ENCODE assay signal across 15 cellular contexts in genomic region chr7:130933919-130934318, GRCh38.
A peak's percentile ranks its signal among the peaks of the same experiment; 100 is the strongest.
DNase-seq lines count a peak whose midpoint lies in the region; ATAC-seq and TF ChIP-seq lines count a peak whose summit lies in the region.
"Had no signal": no experiment of that assay in that cellular context is flagged by ENCODE, and none has a peak within 500 bp of the region (broad histone marks: within the 10 kb centered on the region; RNA-seq: fewer than 3 reads in every experiment).

No MANE protein-coding gene starts in this region.

- H3K23ac ChIP-seq in trophoblast cell (ENCODE audit: low read length), result no peak overlapping the region

- no peaks in the 10 kb centered on the region for H3K27me3 Mint-ChIP-seq in activated naive CD8-positive, alpha-beta T cell
- no peaks in the 10 kb centered on the region for H3K27me3 Mint-ChIP-seq in activated naive CD8-positive, alpha-beta T cell treated with anti-CD3 and anti-CD28 coated beads for 36 hours
- H3K27me3 Mint-ChIP-seq in T-cell, result no peaks in the 10 kb centered on the region
- no peaks in the 10 kb centered on the region for H3K27me3 Mint-ChIP-seq in memory B cell
- H3K27me3 Mint-ChIP-seq: activated B cell treated with CpG ODN at 0.5 μM for 24 hours had no signal

- H3K36me3 ChIP-seq in left lung, result peaks cover 0 to 10% of the 10 kb centered on the region in 2 donors
- H3K36me3 ChIP-seq in trophoblast cell (ENCODE audit: control insufficient read depth in 1 of 2, insufficient read depth in 2 of 2, low read length in 2 of 2), result no peaks in the 10 kb centered on the region
- H3K36me3 ChIP-seq: SJCRH30, transverse colon had no signal

- no peaks in the 10 kb centered on the region for H3K79me1 ChIP-seq in trophoblast cell (ENCODE audit: low read length)

- no CpG with 5 or more reads among the region's 4 CpGs for WGBS in trophoblast cell (ENCODE audit: extremely low coverage, insufficient coverage, insufficient read length)

- intact Hi-C loops in left lung (cut with DNase I), result no loop called here

- POLR2A ChIA-PET in T-cell (lab: Charles Lee), result interaction anchor here (0.6 to 0.7 kb wide), 3 partner anchors 12 to 356 kb away, joined by 4 to 11 read pairs (median 8); no protein-coding TSS in a partner anchor

- H2AFZ ChIP-seq in trophoblast cell (ENCODE audit: insufficient read depth, low read length, poor library complexity), result no peak overlapping the region

- no peak overlapping the region for H2BK5ac ChIP-seq in trophoblast cell (ENCODE audit: low read depth, low read length, poor library complexity)

- H2AK5ac ChIP-seq in trophoblast cell (ENCODE audit: low read length), result no peak overlapping the region

- H3K36me3 Mint-ChIP-seq in activated naive CD8-positive, alpha-beta T cell, result peaks cover 25% of the 10 kb centered on the region
- H3K36me3 Mint-ChIP-seq in activated naive CD8-positive, alpha-beta T cell treated with anti-CD3 and anti-CD28 coated beads for 36 hours, result peaks cover 66% of the 10 kb centered on the region
- H3K36me3 Mint-ChIP-seq in T-cell, result peaks cover 51% of the 10 kb centered on the region
- peaks cover 15% of the 10 kb centered on the region for H3K36me3 Mint-ChIP-seq in memory B cell

- H3K4me1 Mint-ChIP-seq in activated naive CD8-positive, alpha-beta T cell (ENCODE audit: low read depth), result peaks cover 89% of the 10 kb centered on the region
- peaks cover 72% of the 10 kb centered on the region for H3K4me1 Mint-ChIP-seq in activated naive CD8-positive, alpha-beta T cell treated with anti-CD3 and anti-CD28 coated beads for 36 hours
- H3K4me1 Mint-ChIP-seq in T-cell, result peaks cover 88 to 93% (median 92%) of the 10 kb centered on the region in 3 donors
- peaks cover 42% of the 10 kb centered on the region for H3K4me1 Mint-ChIP-seq in memory B cell

- H3K9me3 ChIP-seq in left lung, result no peaks in the 10 kb centered on the region
- no peaks in the 10 kb centered on the region for H3K9me3 ChIP-seq in trophoblast cell (ENCODE audit: insufficient read depth, low read depth, low read length)
- H3K9me3 ChIP-seq: left ventricle myocardium inferior, SJCRH30, transverse colon had no signal

- CTCF ChIA-PET in T-cell (lab: Charles Lee), result interaction anchor here in 1 of 2 donors (0.9 kb wide), 1 partner anchor 37 kb away, joined by 3 read pairs; no protein-coding TSS in a partner anchor

- H3K4me2 ChIP-seq in trophoblast cell (ENCODE audit: low read length), result no peak overlapping the region

- ATAC-seq in T-cell (replicated peaks in 1 of 4) (no peak), memory B cell (ENCODE audit: low read depth) (no peak), left lung (no peak)

- no peak overlapping the region for H4K8ac ChIP-seq in trophoblast cell (ENCODE audit: low read depth, low read length)

- H3K4me3 ChIP-seq in left lung (no peak overlapping the region), trophoblast cell (ENCODE audit: low read depth, low read length) (no peak overlapping the region)
- H3K4me3 ChIP-seq: left ventricle myocardium inferior, SJCRH30, skin epidermis, transverse colon had no signal

- no peaks in the 10 kb centered on the region for H3K79me2 ChIP-seq in trophoblast cell (ENCODE audit: control insufficient read depth, insufficient read depth, low read length, poor library complexity)

- DNase-seq in activated naive CD8-positive, alpha-beta T cell treated with anti-CD3 and anti-CD28 coated beads for 36 hours, result no peak
- DNase-seq in T-cell (no peak), memory B cell (ENCODE audit: low spot score in 2 of 2) (no peak), left lung (no peak), trophoblast cell (no peak), NCI-H748 treated with DMSO at 0.1 percent for 48 hours (lab: John Stamatoyannopoulos, UW) (no peak)
- DNase-seq: activated B cell treated with CpG ODN at 0.5 μM for 24 hours, brain microvascular endothelial cell, C1 segment of cervical spinal cord, left ventricle myocardium inferior, NCI-H2029, SJCRH30, transverse colon had no signal

- H3K4me3 Mint-ChIP-seq in activated naive CD8-positive, alpha-beta T cell, result no peak overlapping the region
- no peak overlapping the region for H3K4me3 Mint-ChIP-seq in activated naive CD8-positive, alpha-beta T cell treated with anti-CD3 and anti-CD28 coated beads for 36 hours
- H3K4me3 Mint-ChIP-seq in T-cell, result no peak overlapping the region
- H3K4me3 Mint-ChIP-seq in memory B cell, result no peak overlapping the region
- H3K4me3 Mint-ChIP-seq: activated B cell treated with CpG ODN at 0.5 μM for 24 hours had no signal

- no peak overlapping the region for H2BK120ac ChIP-seq in trophoblast cell (ENCODE audit: insufficient read depth, low read length, poor library complexity)

- H3K18ac ChIP-seq in trophoblast cell (ENCODE audit: low read length), result no peak overlapping the region

- no peak overlapping the region for H4K91ac ChIP-seq in trophoblast cell (ENCODE audit: low read depth, low read length)

- H4K12ac ChIP-seq in trophoblast cell (ENCODE audit: low read depth, low read length), result no peak overlapping the region

- peak overlapping the region; percentile 80 for H3K27ac Mint-ChIP-seq in activated naive CD8-positive, alpha-beta T cell
- H3K27ac Mint-ChIP-seq in activated naive CD8-positive, alpha-beta T cell treated with anti-CD3 and anti-CD28 coated beads for 36 hours, result no peak overlapping the region
- peak overlapping the region; percentile 28 to 74 for H3K27ac Mint-ChIP-seq in T-cell
- H3K27ac Mint-ChIP-seq in memory B cell, result peak overlapping the region; percentile 98

- no peak overlapping the region for H3K14ac ChIP-seq in trophoblast cell (ENCODE audit: low read length)

- H3K27ac ChIP-seq in left lung, result no peak overlapping the region
- no peak overlapping the region for H3K27ac ChIP-seq in trophoblast cell (ENCODE audit: low read depth, low read length)
- H3K27ac ChIP-seq: brain microvascular endothelial cell, left ventricle myocardium inferior, SJCRH30, skin epidermis, transverse colon had no signal

- H3K4me1 ChIP-seq in left lung (peaks cover 0 to 33% of the 10 kb centered on the region in 2 donors), trophoblast cell (ENCODE audit: control insufficient read depth in 1 of 2, insufficient read depth in 2 of 2, low read length in 2 of 2) (no peaks in the 10 kb centered on the region)

- H2BK12ac ChIP-seq in trophoblast cell (ENCODE audit: low read length), result no peak overlapping the region

- H3K9ac ChIP-seq in trophoblast cell (ENCODE audit: low read length), result no peak overlapping the region

- H3K27me3 ChIP-seq in left lung, result no peaks in the 10 kb centered on the region
- no peaks in the 10 kb centered on the region for H3K27me3 ChIP-seq in trophoblast cell (ENCODE audit: insufficient read depth, low read length)
- H3K27me3 ChIP-seq: brain microvascular endothelial cell, SJCRH30, transverse colon had no signal

- no peak for TF ChIP-seq CTCF in left lung (IDR thresholded peaks at IDR 0.05)

- H3K4ac ChIP-seq in trophoblast cell (ENCODE audit: low read depth, low read length), result no peak overlapping the region

- H3K9me3 Mint-ChIP-seq in activated naive CD8-positive, alpha-beta T cell (ENCODE audit: low read depth), result no peaks in the 10 kb centered on the region
- no peaks in the 10 kb centered on the region for H3K9me3 Mint-ChIP-seq in activated naive CD8-positive, alpha-beta T cell treated with anti-CD3 and anti-CD28 coated beads for 36 hours
- H3K9me3 Mint-ChIP-seq in T-cell (no peaks in the 10 kb centered on the region), memory B cell (no peaks in the 10 kb centered on the region)
- H3K9me3 Mint-ChIP-seq: activated B cell treated with CpG ODN at 0.5 μM for 24 hours had no signal
